13 cellular contexts compared by ENCODE assay signal in the genomic region with DNA sequence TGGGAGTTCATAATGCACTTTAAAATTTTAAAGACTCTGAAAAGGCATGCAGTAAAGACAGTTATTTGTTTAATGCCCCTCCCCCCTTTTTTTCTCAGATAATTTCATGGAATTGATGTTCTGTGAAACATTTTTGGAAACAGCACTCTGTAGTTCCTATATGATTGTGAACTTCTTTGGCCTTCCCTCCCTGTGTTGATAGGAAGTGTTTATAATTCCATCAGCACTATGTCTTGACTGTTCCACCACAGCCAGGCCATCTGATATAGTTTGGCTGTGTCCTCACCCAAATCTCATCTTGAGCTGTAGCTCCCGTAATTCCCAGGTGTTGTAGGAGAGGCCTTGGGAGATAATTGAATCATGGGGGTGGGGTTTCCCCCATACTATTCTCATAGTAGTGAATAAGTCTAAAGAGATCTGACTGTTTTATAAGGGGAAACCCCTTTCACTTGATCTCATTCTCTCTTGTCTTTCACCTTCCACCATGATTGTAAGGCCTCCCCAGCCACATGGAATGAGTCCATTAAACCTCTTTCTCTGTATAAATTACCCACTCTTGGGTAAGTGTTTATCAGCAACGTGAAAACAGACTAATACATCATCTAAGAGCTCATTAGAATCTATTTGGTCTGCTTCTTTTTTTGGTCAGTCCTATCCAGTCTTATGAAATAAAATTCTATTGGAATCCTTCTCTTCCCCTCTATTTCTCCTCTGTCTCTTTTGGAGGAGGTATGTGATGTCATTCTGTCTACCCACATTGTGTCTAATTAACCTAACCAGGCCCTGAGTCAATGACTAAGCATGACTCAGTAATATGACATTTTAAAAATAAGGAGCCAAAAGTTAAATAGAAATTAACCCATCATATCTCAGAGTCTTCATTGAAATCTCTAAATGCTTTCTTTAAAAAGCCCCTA. TPM values are rescaled to one million over a fixed set of nuclear protein-coding genes. Genes with fewer than 3 reads are reported as not detected.
DNase-seq lines count a peak whose midpoint lies in the region; ATAC-seq and TF ChIP-seq lines count a peak whose summit lies in the region.
"Had no signal": no experiment of that assay in that cellular context is flagged by ENCODE, and none has a peak within 500 bp of the region (broad histone marks: within the 10 kb centered on the region; RNA-seq: fewer than 3 reads in every experiment).

No MANE protein-coding gene starts in this region.

- H3K4me3 ChIP-seq in retinal pigment epithelial cell (ENCODE audit: low read length) = no peak overlapping the region
- H3K4me3 ChIP-seq: sigmoid colon had no signal

- no peak for DNase-seq in activated CD4-positive, CD25-positive, alpha-beta regulatory T cell (lab: John Stamatoyannopoulos, UW)
- DNase-seq in MV-4-11 (lab: John Stamatoyannopoulos, UW) = peak; percentile 7
- DNase-seq in dermis blood vessel endothelial cell = peak; percentile 11
- DNase-seq in retinal pigment epithelial cell (ENCODE audit: low read depth) = peak; percentile 28
- no peak for DNase-seq in SIG-M5 (lab: John Stamatoyannopoulos, UW)
- no peak for DNase-seq in NCI-H446 (lab: John Stamatoyannopoulos, UW)
- no peak for DNase-seq in Right ventricle myocardium inferior (ENCODE audit: missing footprints)
- DNase-seq: mesendoderm, NCI-H774, sigmoid colon, T1000 had no signal

- ATAC-seq in activated CD4-positive, CD25-positive, alpha-beta regulatory T cell treated with anti-CD3 and anti-CD28 coated beads, Interleukin-2, amount 50 U/mL, for 24 hours = peak; percentile 93 to 94
- no peak for ATAC-seq in Right ventricle myocardium inferior

- TF ChIP-seq CTCF in retinal pigment epithelial cell (conservative IDR thresholded peaks at IDR 0.05; ENCODE audit: low read depth, low read length) = no peak

- intact Hi-C loops in Right ventricle myocardium inferior (cut with DNase I) = no loop called here

RNA-seq across cellular contexts. Expression of gene CCDC185, which starts 8.9 kb away (rescaled TPM):
- total RNA-seq in dermis blood vessel endothelial cell (0.17 TPM in 1 of 2 replicates, not detected in the other), Right ventricle myocardium inferior (not detected)
- total RNA-seq: B cell, sigmoid colon had no signal

RNA-seq across cellular contexts. Expression of gene SUSD4, which starts 38.2 kb away (rescaled TPM):
- total RNA-seq in dermis blood vessel endothelial cell = 0.05 and 0.17 TPM in 2 replicates
- 8.7 TPM for total RNA-seq in Right ventricle myocardium inferior
- total RNA-seq: B cell had no signal

Comparison
In these comparisons a context has a peak if more than half of its experiments do, and no peak if none do; other contexts are left out.
1. DNase-seq: peak in MV-4-11 (single experiment), dermis blood vessel endothelial cell (single experiment) and retinal pigment epithelial cell (single experiment); none in activated CD4-positive, CD25-positive, alpha-beta regulatory T cell (0 of 4), SIG-M5 (single experiment), NCI-H446 (0 of 2) and Right ventricle myocardium inferior (single experiment).